Comparison of ENCODE assay signal across 17 cellular contexts in the genomic region with DNA sequence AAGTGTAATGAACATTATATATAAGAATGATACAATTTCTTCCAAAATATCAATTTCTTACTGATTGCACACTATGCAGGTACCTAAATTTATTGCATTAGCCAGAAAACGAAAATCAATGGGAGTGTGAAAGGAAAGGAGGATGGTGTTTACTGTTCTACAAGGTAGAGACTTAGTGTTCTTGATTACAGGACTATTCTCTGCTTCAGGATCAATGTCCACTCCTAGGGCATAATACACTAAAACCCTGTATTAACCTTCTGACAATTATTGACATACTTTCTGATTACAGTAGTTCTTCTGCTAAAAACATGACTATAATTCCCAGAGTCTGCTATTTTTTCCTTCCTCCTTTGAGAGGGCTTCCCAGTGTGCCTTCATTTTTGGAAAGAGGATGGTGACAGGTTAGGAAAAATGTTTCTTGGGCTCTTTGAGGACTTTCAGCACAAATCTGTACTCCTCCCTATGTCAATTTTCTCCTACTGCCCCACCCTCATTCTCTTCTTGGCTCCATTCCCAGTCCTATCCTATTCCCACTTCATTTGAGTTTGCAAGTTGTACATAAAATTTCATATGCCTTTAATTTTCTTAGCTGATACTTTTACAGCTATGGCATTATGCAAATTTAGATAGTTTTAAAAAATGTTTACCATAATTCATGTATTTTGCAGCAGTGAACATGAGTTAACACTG.
"Had no signal": no experiment of that assay in that cellular context is flagged by ENCODE, and none has a peak within 500 bp of the region (broad histone marks: within the 10 kb centered on the region; RNA-seq: fewer than 3 reads in every experiment).

No MANE protein-coding gene starts in this region.

- H3K9me3 ChIP-seq: esophagus squamous epithelium, gastroesophageal sphincter, lower lobe of right lung, stomach, thoracic aorta had no signal

- H3K36me3 ChIP-seq: esophagus squamous epithelium, gastroesophageal sphincter, left ventricle myocardium inferior, lower lobe of right lung, stomach, thoracic aorta had no signal

- H3K27me3 ChIP-seq: esophagus squamous epithelium, gastroesophageal sphincter had no signal

- H3K27ac ChIP-seq: esophagus squamous epithelium, gastroesophageal sphincter, left ventricle myocardium inferior, lower lobe of right lung, skin epidermis, stomach, thoracic aorta had no signal

- H3K4me3 ChIP-seq: esophagus squamous epithelium, gastroesophageal sphincter, left ventricle myocardium inferior, lower lobe of right lung, skin epidermis, stomach, thoracic aorta had no signal

- H3K4me1 ChIP-seq: esophagus squamous epithelium, gastroesophageal sphincter, left ventricle myocardium inferior, lower lobe of right lung, stomach had no signal

- DNase-seq: dermis blood vessel endothelial cell; esophagus squamous epithelium; foreskin fibroblast; glutamatergic neuron; islet precursor cell; left ventricle myocardium inferior; lower lobe of right lung; naive thymus-derived CD8-positive, alpha-beta T cell; posterior cingulate gyrus; stimulated activated CD4-positive, alpha-beta T cell treated with anti-CD3 and anti-CD28 coated beads, Interleukin-12 subunit alpha, Interleukin-12 subunit beta, amount 100 ng/mL, for 4 hours; stimulated activated naive CD4-positive, alpha-beta T cell; stomach; substantia nigra; trophoblast cell had no signal
